26 cellular contexts compared by ENCODE assay signal in the genomic region with DNA sequence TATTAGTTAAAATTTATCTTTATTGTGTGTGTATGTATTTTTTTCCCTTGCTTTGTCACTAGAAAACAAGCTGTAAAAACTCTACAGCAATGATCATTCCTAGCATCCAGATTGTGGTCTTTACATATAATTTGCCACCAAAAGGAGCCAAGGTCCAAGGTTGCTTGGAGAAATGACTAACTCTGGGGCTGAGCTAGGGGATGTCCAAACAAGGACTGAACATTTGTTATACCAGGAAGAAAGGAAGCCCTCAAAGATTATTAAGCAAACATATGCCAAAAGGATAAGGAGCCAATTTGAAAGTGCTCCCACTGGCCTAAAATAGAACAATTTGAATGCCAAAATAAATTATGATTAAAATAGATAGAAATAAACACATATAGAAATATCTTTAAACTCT.
"Had no signal": no experiment of that assay in that cellular context is flagged by ENCODE, and none has a peak within 500 bp of the region (broad histone marks: within the 10 kb centered on the region; RNA-seq: fewer than 3 reads in every experiment).

No MANE protein-coding gene starts in this region.

- H3K27ac ChIP-seq: coronary artery, esophagus squamous epithelium, hepatocyte, ovary, prostate gland, tibial nerve had no signal

- H3K9me3 ChIP-seq: esophagus squamous epithelium, ovary, prostate gland had no signal

- H3K4me2 ChIP-seq: hepatocyte had no signal

- H2AFZ ChIP-seq: hepatocyte had no signal

- H3K27me3 ChIP-seq: esophagus squamous epithelium, hepatocyte, ovary, tibial nerve had no signal

- DNase-seq: activated CD4-positive, alpha-beta T cell treated with anti-CD3 and anti-CD28 coated beads, Interleukin-2, amount 50 U/mL, for 4 hours; activated CD8-positive, alpha-beta memory T cell treated with anti-CD3 and anti-CD28 coated beads for 24 hours; activated CD8-positive, alpha-beta memory T cell treated with anti-CD3 and anti-CD28 coated beads, Interleukin-2, amount 50 U/mL, for 4 hours; activated naive CD4-positive, alpha-beta T cell treated with Interleukin-2 at 50 U/mL for 16 hours; activated naive CD8-positive, alpha-beta T cell treated with anti-CD3 and anti-CD28 coated beads, Interleukin-2, amount 10 ng/mL, durations not matched to agents 7 days and 5 days; activated T-cell treated with anti-CD3 and anti-CD28 coated beads, Interleukin-2, amount 50 U/mL, for 4 hours; amniotic stem cell; central memory CD4-positive, alpha-beta T cell; endodermal cell; esophagus squamous epithelium; glutamatergic neuron; midbrain; ovary; stimulated activated CD4-positive, alpha-beta T cell treated with anti-CD3 and anti-CD28 coated beads, Interleukin-12 subunit alpha, Interleukin-12 subunit beta, amount 100 ng/mL, for 4 hours; stimulated activated CD4-positive, alpha-beta T cell treated with anti-CD3 and anti-CD28 coated beads, Interleukin-4, amount 100 ng/mL, for 4 hours; T1000 had no signal

- H3K4me1 ChIP-seq: esophagus squamous epithelium, prostate gland had no signal

- H3K36me3 Mint-ChIP-seq: activated naive CD8-positive, alpha-beta T cell treated with anti-CD3 and anti-CD28 coated beads, Interleukin-2, amount 10 ng/mL, durations not matched to agents 7 days and 5 days; brain; natural killer cell treated with Interleukin-12 subunit alpha and Interleukin-12 subunit beta and Interleukin-15 and Interleukin-18, amount 100 ng/mL, for 72 hours; WTC11 had no signal

- H3K27ac Mint-ChIP-seq: activated naive CD8-positive, alpha-beta T cell treated with anti-CD3 and anti-CD28 coated beads, Interleukin-2, amount 10 ng/mL, durations not matched to agents 7 days and 5 days; brain; endodermal cell; natural killer cell treated with Interleukin-12 subunit alpha and Interleukin-12 subunit beta and Interleukin-15 and Interleukin-18, amount 100 ng/mL, for 72 hours; stimulated activated naive CD8-positive, alpha-beta T cell treated with anti-CD3 and anti-CD28 coated beads, Interleukin-15, Interleukin-2, amounts not matched to agents 100 ng/mL and 50 ng/mL, for 24 hours; T-helper 1 cell treated with Interleukin-12 subunit alpha and Interleukin-12 subunit beta and Interleukin-4 antibody, amounts not matched to agents 30 μg/mL and 1 μg/mL, for 36 hours; WTC11 had no signal

- FAIRE-seq: frontal cortex had no signal

- ATAC-seq: activated T-cell treated with anti-CD3 and anti-CD28 coated beads, Interleukin-2, amount 50 U/mL, for 4 hours; natural killer cell treated with Interleukin-12 subunit alpha and Interleukin-12 subunit beta and Interleukin-15 and Interleukin-18, amount 100 ng/mL, for 72 hours; WTC11 had no signal

- H3K4me1 Mint-ChIP-seq: activated naive CD8-positive, alpha-beta T cell treated with anti-CD3 and anti-CD28 coated beads, Interleukin-2, amount 10 ng/mL, durations not matched to agents 7 days and 5 days; brain; endodermal cell had no signal

- H3K9me3 Mint-ChIP-seq: activated naive CD8-positive, alpha-beta T cell treated with anti-CD3 and anti-CD28 coated beads, Interleukin-2, amount 10 ng/mL, durations not matched to agents 7 days and 5 days; activated T-cell treated with anti-CD3 and anti-CD28 coated beads, Interleukin-2, amount 50 U/mL, for 4 hours; endodermal cell; stimulated activated naive CD8-positive, alpha-beta T cell treated with anti-CD3 and anti-CD28 coated beads, Interleukin-15, Interleukin-2, amounts not matched to agents 100 ng/mL and 50 ng/mL, for 24 hours; T-helper 1 cell treated with Interleukin-12 subunit alpha and Interleukin-12 subunit beta and Interleukin-4 antibody, amounts not matched to agents 30 μg/mL and 1 μg/mL, for 36 hours; WTC11 had no signal

- H3K36me3 ChIP-seq: esophagus squamous epithelium, ovary, prostate gland, tibial nerve had no signal

- H3K79me2 ChIP-seq: hepatocyte had no signal

- H3K4me3 Mint-ChIP-seq: activated naive CD8-positive, alpha-beta T cell treated with anti-CD3 and anti-CD28 coated beads, Interleukin-2, amount 10 ng/mL, durations not matched to agents 7 days and 5 days; activated T-cell treated with anti-CD3 and anti-CD28 coated beads, Interleukin-2, amount 50 U/mL, for 4 hours; brain; endodermal cell; natural killer cell treated with Interleukin-12 subunit alpha and Interleukin-12 subunit beta and Interleukin-15 and Interleukin-18, amount 100 ng/mL, for 72 hours; stimulated activated naive CD8-positive, alpha-beta T cell treated with anti-CD3 and anti-CD28 coated beads, Interleukin-15, Interleukin-2, amounts not matched to agents 100 ng/mL and 50 ng/mL, for 24 hours; T-helper 1 cell treated with Interleukin-12 subunit alpha and Interleukin-12 subunit beta and Interleukin-4 antibody, amounts not matched to agents 30 μg/mL and 1 μg/mL, for 36 hours; WTC11 had no signal

- H3K4me3 ChIP-seq: coronary artery, esophagus squamous epithelium, hepatocyte, ovary, prostate gland, tibial nerve had no signal
